In genomic region chr1:18829671-18830070, GRCh38 we compare ENCODE assay signal across 34 cellular contexts. TPM values are rescaled to one million over a fixed set of nuclear protein-coding genes. Genes with fewer than 3 reads are reported as not detected.
"Had no signal": no experiment of that assay in that cellular context is flagged by ENCODE, and none has a peak within 500 bp of the region (broad histone marks: within the 10 kb centered on the region; RNA-seq: fewer than 3 reads in every experiment).

No MANE protein-coding gene starts in this region.

- H3K36me3 Mint-ChIP-seq: naive B cell; neural progenitor cell; stimulated activated memory B cell treated with anti-CD40 and anti-IgM and Interleukin-4, amounts not matched to agents 10 μg/mL and 1 μg/mL and 100 μg/mL, for 72 hours; type B pancreatic cell had no signal

- ATAC-seq: psoas muscle; right cardiac atrium; sciatic nerve; stimulated activated memory B cell treated with anti-CD40 and anti-IgM and Interleukin-4, amounts not matched to agents 10 μg/mL and 1 μg/mL and 100 μg/mL, for 72 hours; stimulated activated naive CD8-positive, alpha-beta T cell treated with anti-CD3 and anti-CD28 coated beads, Interleukin-15, amount 100 ng/mL, for 72 hours; stimulated activated naive CD8-positive, alpha-beta T cell treated with anti-CD3 and anti-CD28 coated beads, Interleukin-15, Interleukin-2, amounts not matched to agents 100 U/mL and 50 U/mL, for 24 hours; upper lobe of right lung had no signal

- H3K4me2 ChIP-seq: neural progenitor cell, smooth muscle cell had no signal

- H3K27ac Mint-ChIP-seq: naive B cell; nephron; neural progenitor cell; progenitor cell of endocrine pancreas; stimulated activated memory B cell treated with anti-CD40 and anti-IgM and Interleukin-4, amounts not matched to agents 10 μg/mL and 1 μg/mL and 100 μg/mL, for 72 hours; stimulated activated naive CD8-positive, alpha-beta T cell treated with anti-CD3 and anti-CD28 coated beads, Interleukin-15, amount 100 ng/mL, for 72 hours; type B pancreatic cell had no signal

- H3K4me3 Mint-ChIP-seq: naive B cell; nephron; neural progenitor cell; stimulated activated memory B cell treated with anti-CD40 and anti-IgM and Interleukin-4, amounts not matched to agents 10 μg/mL and 1 μg/mL and 100 μg/mL, for 72 hours; stimulated activated naive CD8-positive, alpha-beta T cell treated with anti-CD3 and anti-CD28 coated beads, Interleukin-15, amount 100 ng/mL, for 72 hours; type B pancreatic cell had no signal

- H3K9ac ChIP-seq: neural progenitor cell, parathyroid adenoma had no signal

- H3K79me2 ChIP-seq: parathyroid adenoma had no signal

- H2AFZ ChIP-seq: neural progenitor cell, parathyroid adenoma had no signal

- H3K27me3 Mint-ChIP-seq: stimulated activated naive CD8-positive, alpha-beta T cell treated with anti-CD3 and anti-CD28 coated beads, Interleukin-15, amount 100 ng/mL, for 72 hours had no signal

- H3K27me3 ChIP-seq: ovary, testis, upper lobe of right lung, uterus had no signal

- H3K4me1 Mint-ChIP-seq: naive B cell; nephron; neural progenitor cell; stimulated activated memory B cell treated with anti-CD40 and anti-IgM and Interleukin-4, amounts not matched to agents 10 μg/mL and 1 μg/mL and 100 μg/mL, for 72 hours; stimulated activated naive CD8-positive, alpha-beta T cell treated with anti-CD3 and anti-CD28 coated beads, Interleukin-15, amount 100 ng/mL, for 72 hours had no signal

- H3K4me1 ChIP-seq: neural progenitor cell, parathyroid adenoma, psoas muscle, spleen, suprapubic skin, testis, tibial artery, transverse colon, upper lobe of right lung, uterus had no signal

- H3K4me3 ChIP-seq: neural progenitor cell, ovary, psoas muscle, skin epidermis, smooth muscle cell, spleen, suprapubic skin, testis, tibial artery, transverse colon, upper lobe of right lung, uterus had no signal

- H3K27ac ChIP-seq: neural progenitor cell, ovary, parathyroid adenoma, psoas muscle, skin epidermis, spleen, suprapubic skin, testis, tibial artery, transverse colon, upper lobe of right lung, uterus had no signal

- H3K36me3 ChIP-seq: neural progenitor cell, ovary, spleen, suprapubic skin, tibial artery, transverse colon, upper lobe of right lung, uterus had no signal

- DNase-seq: naive B cell; occipital lobe; ovary; psoas muscle; right cardiac atrium; stimulated activated CD4-positive, alpha-beta T cell treated with anti-CD3 and anti-CD28 coated beads, Interleukin-12 subunit alpha, Interleukin-12 subunit beta, amount 100 ng/mL, for 4 hours; stimulated activated CD4-positive, alpha-beta T cell treated with anti-CD3 and anti-CD28 coated beads, Interleukin-1b, Interleukin-23, amount 100 ng/mL, for 48 hours; stimulated activated CD4-positive, alpha-beta T cell treated with anti-CD3 and anti-CD28 coated beads, Interleukin-4, amount 100 ng/mL, for 1 hour; stimulated activated CD4-positive, alpha-beta T cell treated with anti-CD3 and anti-CD28 coated beads, Interleukin-4, amount 100 ng/mL, for 4 hours; stimulated activated CD8-positive, alpha-beta memory T cell treated with anti-CD3 and anti-CD28 coated beads, Interleukin-4, amount 100 ng/mL, for 48 hours; stimulated activated naive CD4-positive, alpha-beta T cell; stimulated activated naive CD8-positive, alpha-beta T cell treated with anti-CD3 and anti-CD28 coated beads, Interleukin-15, amount 100 ng/mL, for 72 hours; stimulated activated naive CD8-positive, alpha-beta T cell treated with anti-CD3 and anti-CD28 coated beads, Interleukin-15, Interleukin-2, amounts not matched to agents 100 U/mL and 50 U/mL, for 24 hours; substantia nigra; testis; tibial artery; transverse colon; upper lobe of right lung; uterus had no signal

- H3K9me3 ChIP-seq: ovary, psoas muscle, suprapubic skin, testis, transverse colon, upper lobe of right lung, uterus had no signal

RNA-seq across cellular contexts. Expression of gene TAS1R2, which starts 29.8 kb away (rescaled TPM):
- total RNA-seq: occipital lobe, osteoblast, ovary, progenitor cell of endocrine pancreas, psoas muscle, renal cortical epithelial cell, right cardiac atrium, sciatic nerve, smooth muscle cell, spleen, transverse colon, upper lobe of right lung, urinary bladder had no signal
- polyA plus RNA-seq: neural cell, ovary, psoas muscle, right cardiac atrium, smooth muscle cell, spleen, urinary bladder had no signal
